8 cellular contexts compared by ENCODE assay signal in genomic region chr1:47333922-47334764, GRCh38. TPM values are rescaled to one million over a fixed set of nuclear protein-coding genes. Genes with fewer than 3 reads are reported as not detected.
DNase-seq lines count a peak whose midpoint lies in the region; ATAC-seq and TF ChIP-seq lines count a peak whose summit lies in the region.

No MANE protein-coding gene starts in this region.

- H3K27ac ChIP-seq in cingulate gyrus (ENCODE audit: low read depth, low read length) (peak overlapping the region; percentile 91), left lung (peak overlapping the region; percentile 95 to 98)

- no peaks in the 10 kb centered on the region for H3K36me3 ChIP-seq in left lung

- no peaks in the 10 kb centered on the region for H3K27me3 ChIP-seq in left lung

- H3K9me3 ChIP-seq in left lung: no peaks in the 10 kb centered on the region

- ATAC-seq in GM18867 (IDR thresholded peaks at IDR 0.05; ENCODE audit: unreplicated experiment) (peak; percentile 85), HG03095 (IDR thresholded peaks at IDR 0.05; ENCODE audit: unreplicated experiment) (peak; percentile 87), left lung (peak; percentile 96)

- intact Hi-C loops in left lung (cut with DNase I): no loop called here

- DNase-seq in AG10803 (ENCODE audit: low read depth): peak; percentile 75
- peak; percentile 90 for DNase-seq in NCI-H2227 (lab: John Stamatoyannopoulos, UW; ENCODE audit: unreplicated experiment)
- peak; percentile 57 for DNase-seq in activated CD4-positive, alpha-beta T cell treated with anti-CD3 and anti-CD28 coated beads for 1 hour
- peak; percentile 86 to 95 for DNase-seq in left lung
- DNase-seq in stimulated activated CD4-positive, alpha-beta T cell treated with anti-CD3 and anti-CD28 coated beads, Interleukin-2, amount 100 ng/mL, for 48 hours: peak; percentile 60 to 66

- H3K4me1 ChIP-seq in left lung: peaks cover 13 to 49% of the 10 kb centered on the region in 2 donors

- TF ChIP-seq CTCF in AG10803 (conservative IDR thresholded peaks at IDR 0.05; ENCODE audit: low read length) (peak; percentile 26), left lung (IDR thresholded peaks at IDR 0.05) (no peak)

- H3K4me3 ChIP-seq in AG10803 (ENCODE audit: low read length): peak overlapping the region; percentile 94
- peak overlapping the region; percentile 71 to 77 for H3K4me3 ChIP-seq in left lung

RNA-seq across cellular contexts. Expression of gene CMPK1, which starts 0.6 kb away (rescaled TPM):
- 100 to 1,000 TPM; 122 to 128 TPM for total RNA-seq in left lung

RNA-seq across cellular contexts. Expression of gene STIL, which starts 20.2 kb away (rescaled TPM):
- 1 to 10 TPM; 3.6 to 5.3 TPM for total RNA-seq in left lung

Comparison
In these comparisons a context has a peak if more than half of its experiments do, and no peak if none do; other contexts are left out.
1. Peak in every context shown above with its lines: DNase-seq, ATAC-seq, H3K4me3 ChIP-seq and H3K27ac ChIP-seq.